ENCODE assay signal across 20 cellular contexts in the genomic region with DNA sequence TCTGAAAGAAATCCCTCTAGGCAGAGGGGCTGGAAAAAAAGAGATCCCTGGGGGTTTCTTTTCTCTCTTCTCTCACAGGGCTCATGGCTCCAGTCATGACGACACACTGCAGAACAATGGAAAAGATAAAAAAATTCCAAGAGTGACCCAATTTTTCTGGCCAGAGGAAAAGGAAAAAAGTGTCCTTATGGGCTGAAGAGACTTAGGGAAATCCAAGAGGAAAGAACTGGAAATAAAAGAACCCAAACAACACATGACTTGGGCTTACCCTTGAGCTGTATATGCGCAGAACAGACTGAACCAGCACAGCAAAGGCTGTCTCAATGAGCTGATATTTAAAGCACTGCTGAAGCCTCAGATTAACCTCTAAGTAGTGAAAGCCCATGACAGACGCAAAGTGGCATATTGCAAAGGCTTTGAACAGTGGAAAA.
DNase-seq lines count a peak whose midpoint lies in the region; ATAC-seq and TF ChIP-seq lines count a peak whose summit lies in the region.
"Had no signal": no experiment of that assay in that cellular context is flagged by ENCODE, and none has a peak within 500 bp of the region (broad histone marks: within the 10 kb centered on the region; RNA-seq: fewer than 3 reads in every experiment).

No MANE protein-coding gene starts in this region.

- peaks cover 2% of the 10 kb centered on the region for H4K20me1 ChIP-seq in neural progenitor cell (ENCODE audit: low read depth)

- no peak for ATAC-seq in HG03108 (IDR thresholded peaks at IDR 0.05; ENCODE audit: unreplicated experiment)
- ATAC-seq: GM12878 had no signal

- H3K27ac ChIP-seq in cardiac muscle cell (peak overlapping the region; percentile 95), mesodermal cell (ENCODE audit: low read depth, low read length, severe bottlenecking) (peak overlapping the region; percentile 45), neural progenitor cell (no peak overlapping the region)
- H3K27ac ChIP-seq: KMS-11, Peyer's patch had no signal

- no peak for TF ChIP-seq CTCF in cardiac fibroblast (IDR thresholded peaks at IDR 0.05; ENCODE audit: low read depth, low read length)
- no peak for TF ChIP-seq CTCF in cardiac muscle cell (IDR thresholded peaks at IDR 0.05; ENCODE audit: low read depth, low read length)
- no peak for TF ChIP-seq CTCF in neural progenitor cell (IDR thresholded peaks at IDR 0.05)

- peaks cover under 1% of the 10 kb centered on the region for H3K79me2 ChIP-seq in neural progenitor cell (ENCODE audit: low read depth)

- no peak overlapping the region for H3K27ac Mint-ChIP-seq in neural progenitor cell
- H3K27ac Mint-ChIP-seq: CD4-positive, alpha-beta T cell had no signal

- H3K36me3 ChIP-seq in cardiac muscle cell = no peaks in the 10 kb centered on the region
- H3K36me3 ChIP-seq in mesodermal cell (ENCODE audit: control insufficient read depth, insufficient read depth, low read length) = peaks cover 56% of the 10 kb centered on the region
- H3K36me3 ChIP-seq in neural progenitor cell = peaks cover 14% of the 10 kb centered on the region
- H3K36me3 ChIP-seq in HAP-1 (replicated peaks) = peaks cover 4% of the 10 kb centered on the region; the same call in 1 of the 2 replicates

- in situ Hi-C loops in HAP-1 (cut with MboI; ENCODE audit: low sequenced_read_pairs) = no loop called here

- H3K9ac ChIP-seq in neural progenitor cell = no peak overlapping the region
- H3K9ac ChIP-seq: KMS-11 had no signal

- no peaks in the 10 kb centered on the region for H3K9me3 Mint-ChIP-seq in neural progenitor cell
- H3K9me3 Mint-ChIP-seq: CD4-positive, alpha-beta T cell had no signal

- no peak overlapping the region for H2AFZ ChIP-seq in neural progenitor cell (replicated peaks)

- H3F3A ChIP-seq in neural progenitor cell (ENCODE audit: low read depth) = peaks cover 8% of the 10 kb centered on the region

- no peak overlapping the region for H3K4me3 Mint-ChIP-seq in neural progenitor cell
- H3K4me3 Mint-ChIP-seq: CD4-positive, alpha-beta T cell had no signal

- H3K4me3 ChIP-seq in cardiac fibroblast (replicated peaks in 1 of 2; ENCODE audit: low read depth in 2 of 2, low read length in 2 of 2) = no peak overlapping the region
- peak overlapping the region; percentile 3 for H3K4me3 ChIP-seq in cardiac muscle cell
- no peak overlapping the region for H3K4me3 ChIP-seq in mesodermal cell (ENCODE audit: extremely low read depth, insufficient read depth, low read length, poor library complexity, severe bottlenecking)
- no peak overlapping the region for H3K4me3 ChIP-seq in neural progenitor cell
- H3K4me3 ChIP-seq in HAP-1 = no peak overlapping the region
- H3K4me3 ChIP-seq: GM12878, Peyer's patch had no signal

- WGBS in mesodermal cell (ENCODE audit: insufficient coverage in 2 of 2), 2 experiments = 86% methylated on average over 2 of the region's 3 CpGs

- peaks cover 71% of the 10 kb centered on the region for H3K4me1 ChIP-seq in cardiac muscle cell (ENCODE audit: low read depth)
- H3K4me1 ChIP-seq in mesodermal cell (ENCODE audit: control insufficient read depth, insufficient read depth, low read length, poor library complexity, severe bottlenecking) = no peaks in the 10 kb centered on the region
- no peaks in the 10 kb centered on the region for H3K4me1 ChIP-seq in neural progenitor cell
- H3K4me1 ChIP-seq in HAP-1 = no peaks in the 10 kb centered on the region
- H3K4me1 ChIP-seq: Peyer's patch had no signal

- peaks cover 4% of the 10 kb centered on the region for H3K4me1 Mint-ChIP-seq in neural progenitor cell

- no peaks in the 10 kb centered on the region for H3K27me3 Mint-ChIP-seq in neural progenitor cell (ENCODE audit: insufficient read depth, low read depth)
- H3K27me3 Mint-ChIP-seq: CD4-positive, alpha-beta T cell had no signal

- no peaks in the 10 kb centered on the region for H3K9me3 ChIP-seq in cardiac muscle cell (ENCODE audit: low read depth)
- H3K9me3 ChIP-seq in mesodermal cell (ENCODE audit: control insufficient read depth, low read length) = no peaks in the 10 kb centered on the region
- H3K9me3 ChIP-seq in neural progenitor cell (ENCODE audit: low read depth) = no peaks in the 10 kb centered on the region
- H3K9me3 ChIP-seq in HAP-1 = no peaks in the 10 kb centered on the region
- H3K9me3 ChIP-seq: Caco-2, Peyer's patch had no signal

- DNase-seq in D341Med (ENCODE audit: low spot score) = peak; percentile 43
- peak; percentile 48 to 78 for DNase-seq in cardiac fibroblast (ENCODE audit: low read depth in 2 of 2)
- peak; percentile 76 to 77 for DNase-seq in cardiac muscle cell (ENCODE audit: low read depth in 1 of 2, low spot score in 1 of 2)
- DNase-seq in neural progenitor cell (ENCODE audit: low spot score) = no peak
- DNase-seq in HAP-1 (ENCODE audit: low spot score in 2 of 2) = no peak
- DNase-seq in NCI-H748 treated with DMSO at 0.1 percent for 48 hours (lab: John Stamatoyannopoulos, UW) = no peak
- DNase-seq: Caco-2; CD4-positive, alpha-beta T cell; GF-D8; NCI-H1436 treated with DMSO at 0.1 percent for 48 hours; NCI-H2029 treated with DMSO at 0.1 percent for 48 hours; NCI-H2171 treated with DMSO at 0.1 percent for 48 hours; NCI-H446; NCI-H526 treated with DMSO at 0.1 percent for 48 hours; NK-92 treated with Interleukin-12 subunit alpha and Interleukin-12 subunit beta, amount 100 ng/mL, for 24 hours; Peyer's patch had no signal

- H3K27me3 ChIP-seq in cardiac muscle cell = no peaks in the 10 kb centered on the region
- H3K27me3 ChIP-seq in neural progenitor cell = no peaks in the 10 kb centered on the region
- H3K27me3 ChIP-seq in HAP-1 (ENCODE audit: low read depth) = no peaks in the 10 kb centered on the region
- H3K27me3 ChIP-seq: Peyer's patch had no signal

- no peak overlapping the region for H3K4me2 ChIP-seq in neural progenitor cell
- H3K4me2 ChIP-seq: KMS-11 had no signal

- H3K36me3 Mint-ChIP-seq in neural progenitor cell = peaks cover 24% of the 10 kb centered on the region

Comparison
In these comparisons a context has a peak if more than half of its experiments do, and no peak if none do; other contexts are left out.
1. DNase-seq: peak in D341Med (single experiment), cardiac fibroblast (2 of 2) and cardiac muscle cell (2 of 2); none in neural progenitor cell (single experiment), HAP-1 (0 of 2) and NCI-H748 treated with DMSO at 0.1 percent for 48 hours (single experiment).